28 cellular contexts compared by ENCODE assay signal in genomic region chr9:86968258-86968920, GRCh38. TPM values are rescaled to one million over a fixed set of nuclear protein-coding genes. Genes with fewer than 3 reads are reported as not detected.
A peak's percentile ranks its signal among the peaks of the same experiment; 100 is the strongest.
DNase-seq lines count a peak whose midpoint lies in the region; ATAC-seq, FAIRE-seq and TF ChIP-seq lines count a peak whose summit lies in the region.
"Had no signal": no experiment of that assay in that cellular context is flagged by ENCODE, and none has a peak within 500 bp of the region (broad histone marks: within the 10 kb centered on the region; RNA-seq: fewer than 3 reads in every experiment).

No MANE protein-coding gene starts in this region.

- FAIRE-seq in GM12892 (lab: Jason Lieb, UNC) = no peak
- FAIRE-seq: colon, GM19239 had no signal

- no peak for ATAC-seq in GM21786 (IDR thresholded peaks at IDR 0.05; ENCODE audit: unreplicated experiment)
- ATAC-seq: left colon, natural killer cell, sciatic nerve had no signal

- H3K4me1 ChIP-seq in Peyer's patch = no peaks in the 10 kb centered on the region
- H3K4me1 ChIP-seq: tibial nerve had no signal

- no peaks in the 10 kb centered on the region for H3K9me3 ChIP-seq in Peyer's patch
- H3K9me3 ChIP-seq: ovary, tibial nerve had no signal

- peak; percentile 62 for DNase-seq in GM03348 (ENCODE audit: low spot score)
- no peak for DNase-seq in RWPE1 (ENCODE audit: low spot score)
- peak; percentile 57 for DNase-seq in fibroblast of mammary gland (ENCODE audit: low read depth)
- peak; percentile 86 for DNase-seq in posterior vena cava (ENCODE audit: low spot score)
- no peak for DNase-seq in GM12892 (ENCODE audit: insufficient read length)
- no peak for DNase-seq in Peyer's patch
- DNase-seq in dermis blood vessel endothelial cell = no peak
- DNase-seq: activated CD4-positive, alpha-beta memory T cell treated with anti-CD3 and anti-CD28 coated beads for 36 hours; activated CD8-positive, alpha-beta memory T cell treated with anti-CD3 and anti-CD28 coated beads, Interleukin-2, amount 50 U/mL, for 48 hours; activated effector memory CD4-positive, alpha-beta T cell treated with Interleukin-2 at 50 U/mL for 16 hours; activated naive CD8-positive, alpha-beta T cell treated with anti-CD3 and anti-CD28 coated beads, Interleukin-2, amount 10 ng/mL, durations not matched to agents 7 days and 5 days; brain microvascular endothelial cell; CD4-positive, alpha-beta memory T cell; effector memory CD4-positive, alpha-beta T cell; glutamatergic neuron; left colon; natural killer cell; NCI-H1417; NCI-H446 treated with DMSO at 0.1 percent for 48 hours; ovary; stimulated activated CD4-positive, alpha-beta T cell treated with anti-CD3 and anti-CD28 coated beads, Interleukin-15, amount 100 ng/mL, for 24 hours; SW 1271 had no signal

- TF ChIP-seq CTCF in RWPE1 (conservative IDR thresholded peaks at IDR 0.05; ENCODE audit: low read depth) (no peak), fibroblast of mammary gland (conservative IDR thresholded peaks at IDR 0.05; ENCODE audit: control insufficient read depth, insufficient read depth, low read depth, low read length) (no peak), Peyer's patch (IDR thresholded peaks at IDR 0.05) (no peak)

- H3K27me3 ChIP-seq in Peyer's patch = no peaks in the 10 kb centered on the region
- H3K27me3 ChIP-seq: brain microvascular endothelial cell, ovary, tibial nerve had no signal

- H3K27ac ChIP-seq in RWPE1 (peak overlapping the region; percentile 39; the same call in 1 of the 2 replicates), Peyer's patch (no peak overlapping the region)
- H3K27ac ChIP-seq: brain microvascular endothelial cell, ovary, tibial nerve had no signal

- H3K4me3 ChIP-seq in fibroblast of mammary gland (ENCODE audit: control insufficient read depth, low read depth, low read length) = no peak overlapping the region
- no peak overlapping the region for H3K4me3 ChIP-seq in Peyer's patch
- H3K4me3 ChIP-seq: ovary, tibial nerve had no signal

- intact Hi-C loops in posterior vena cava (cut with DNase I) = no loop called here

- POLR2A ChIA-PET in RWPE1 (lab: Yijun Ruan, JAX; ENCODE audit: low non-redundant PET) = no interaction called here

- no peaks in the 10 kb centered on the region for H3K36me3 ChIP-seq in Peyer's patch
- H3K36me3 ChIP-seq: brain microvascular endothelial cell, ovary, tibial nerve had no signal

- CTCF ChIA-PET in RWPE1 (lab: Yijun Ruan, JAX) = no interaction called here

- TF ChIP-seq POLR2A in GM12892 (IDR thresholded peaks at IDR 0.05; ENCODE audit: low read depth, low read length) (no peak), Peyer's patch (IDR thresholded peaks at IDR 0.05) (no peak)

RNA-seq across cellular contexts. Expression of gene GAS1, which starts 21.1 kb away (rescaled TPM):
- total RNA-seq in posterior vena cava = 100 to 1,000 TPM; 160 to 204 TPM
- polyA plus RNA-seq in GM12892 (2012; ENCODE audit: missing spikeins) = not detected
- total RNA-seq in Peyer's patch = 10 to 100 TPM in 2 of 4 donors, 1 to 10 TPM in 2; 2.3 to 22.1 (median 9.8) TPM
- 1.4 and 1.5 TPM in 2 replicates for total RNA-seq in dermis blood vessel endothelial cell
- total RNA-seq: OCI-LY7 had no signal

Comparison
In these comparisons a context has a peak if more than half of its experiments do, and no peak if none do; other contexts are left out.
1. DNase-seq: peak in GM03348 (single experiment), fibroblast of mammary gland (single experiment) and posterior vena cava (single experiment); none in RWPE1 (single experiment), GM12892 (single experiment), Peyer's patch (0 of 3) and dermis blood vessel endothelial cell (single experiment).
2. RNA of gene GAS1, which starts 21.1 kb away (total RNA-seq): 160 to 204 TPM in posterior vena cava; 2.3 to 22.1 TPM in Peyer's patch and 1.4 to 1.5 TPM in dermis blood vessel endothelial cell; every median in the first group is over 4 times any median in the second.